ENCODE assay signal across 29 cellular contexts in the genomic region with DNA sequence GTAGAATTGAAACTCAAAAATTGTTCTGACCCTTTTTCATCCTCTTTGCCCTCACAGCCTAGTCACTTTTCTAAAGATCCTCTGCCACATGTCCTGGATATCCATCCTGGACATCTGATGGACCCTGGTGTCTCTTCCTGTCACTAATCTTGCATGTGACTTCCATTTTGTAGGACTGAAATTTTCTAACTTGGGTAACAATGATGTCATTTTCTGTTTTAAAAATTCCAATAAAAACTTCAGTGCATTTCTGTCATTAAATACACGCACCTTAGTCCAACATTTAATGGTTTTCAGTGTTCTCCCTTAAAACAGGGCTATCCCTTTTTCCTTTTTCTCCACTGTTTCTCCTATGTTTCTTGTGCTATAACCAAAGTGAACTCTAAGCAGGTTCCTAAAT.
DNase-seq lines count a peak whose midpoint lies in the region; FAIRE-seq and TF ChIP-seq lines count a peak whose summit lies in the region.
"Had no signal": no experiment of that assay in that cellular context is flagged by ENCODE, and none has a peak within 500 bp of the region (broad histone marks: within the 10 kb centered on the region; RNA-seq: fewer than 3 reads in every experiment).

No MANE protein-coding gene starts in this region.

- H2BK120ac ChIP-seq in mesendoderm (ENCODE audit: low read depth, low read length) = peak overlapping the region; percentile 21

- no peaks in the 10 kb centered on the region for H3K36me3 ChIP-seq in cardiac muscle cell
- H3K36me3 ChIP-seq in HEK293 (ENCODE audit: control insufficient read depth in 2 of 2, insufficient read depth in 1 of 2, low read length in 2 of 2) = no peaks in the 10 kb centered on the region
- H3K36me3 ChIP-seq in astrocyte (ENCODE audit: insufficient read depth, low read length) = no peaks in the 10 kb centered on the region
- H3K36me3 ChIP-seq in mesendoderm (ENCODE audit: control insufficient read depth, insufficient read depth, low read length) = no peaks in the 10 kb centered on the region
- H3K36me3 ChIP-seq: BE2C, BLaER1 had no signal

- peak overlapping the region; percentile 75 for H3K23ac ChIP-seq in mesendoderm (ENCODE audit: low read length)

- H2AK5ac ChIP-seq in mesendoderm (ENCODE audit: low read length) = no peak overlapping the region

- no peak overlapping the region for H3K4ac ChIP-seq in mesendoderm (ENCODE audit: low read depth, low read length)

- no peak for DNase-seq in cardiac muscle cell (ENCODE audit: low read depth in 1 of 2, low spot score in 1 of 2)
- no peak for DNase-seq in cardiac septum (ENCODE audit: low spot score)
- no peak for DNase-seq in astrocyte (ENCODE audit: low read depth)
- no peak for DNase-seq in mesendoderm
- DNase-seq in nucleus accumbens (lab: John Stamatoyannopoulos, UW) = no peak
- DNase-seq in Ammon's horn (ENCODE audit: low spot score) = no peak
- no peak for DNase-seq in NCI-H510A (lab: John Stamatoyannopoulos, UW)
- DNase-seq: AML-193; BE2C; C1 segment of cervical spinal cord; CD4-positive, alpha-beta memory T cell; CD4-positive, CD25-positive, alpha-beta regulatory T cell; CD8-positive, alpha-beta memory T cell; COR-L47; DMS 273 treated with DMSO at 0.1 percent for 48 hours; DMS153; DMS53; DMS79; DND-41; EL; GDM1 had no signal

- H3K27me3 ChIP-seq in cardiac muscle cell = no peaks in the 10 kb centered on the region
- no peaks in the 10 kb centered on the region for H3K27me3 ChIP-seq in astrocyte (ENCODE audit: insufficient read depth, low read length)
- H3K27me3 ChIP-seq in mesendoderm (ENCODE audit: insufficient read depth, low read length, poor library complexity) = no peaks in the 10 kb centered on the region
- H3K27me3 ChIP-seq: BE2C, BLaER1 had no signal

- no peak overlapping the region for H3K9ac ChIP-seq in astrocyte (ENCODE audit: low read length)
- H3K9ac ChIP-seq in mesendoderm (ENCODE audit: low read length) = no peak overlapping the region
- H3K9ac ChIP-seq: BLaER1 had no signal

- no peaks in the 10 kb centered on the region for H4K20me1 ChIP-seq in astrocyte (ENCODE audit: insufficient read depth, low read length)
- H4K20me1 ChIP-seq: BLaER1 had no signal

- H3K18ac ChIP-seq in mesendoderm (ENCODE audit: low read length) = no peak overlapping the region

- POLR2A ChIA-PET in HEK293 (lab: Yijun Ruan, JAX) = no interaction called here

- no peak overlapping the region for H3K4me2 ChIP-seq in astrocyte (ENCODE audit: low read length)
- H3K4me2 ChIP-seq in mesendoderm (ENCODE audit: low read length) = no peak overlapping the region
- H3K4me2 ChIP-seq: BLaER1 had no signal

- WGBS in mesendoderm (ENCODE audit: extremely low coverage, insufficient coverage, low lambda C conversion rate) = no CpG with 5 or more reads among the region's 1 CpG

- intact Hi-C loops in cardiac septum (cut with DNase I) = no loop called here

- no peak overlapping the region for H4K5ac ChIP-seq in mesendoderm (ENCODE audit: low read length)

- no peaks in the 10 kb centered on the region for H3K27me3 Mint-ChIP-seq in astrocyte (ENCODE audit: low read depth, unreplicated experiment)
- H3K27me3 Mint-ChIP-seq: CD4-positive, alpha-beta memory T cell; CD8-positive, alpha-beta memory T cell had no signal

- no peak overlapping the region for H3K27ac Mint-ChIP-seq in astrocyte (ENCODE audit: unreplicated experiment)
- H3K27ac Mint-ChIP-seq: CD14-positive monocyte; CD4-positive, alpha-beta memory T cell; CD4-positive, CD25-positive, alpha-beta regulatory T cell; CD8-positive, alpha-beta memory T cell had no signal

- H4K8ac ChIP-seq in mesendoderm (ENCODE audit: low read depth, low read length) = no peak overlapping the region

- no peaks in the 10 kb centered on the region for H3K9me3 Mint-ChIP-seq in astrocyte (ENCODE audit: unreplicated experiment)

- no peak overlapping the region for H3K4me3 ChIP-seq in cardiac muscle cell
- no peak overlapping the region for H3K4me3 ChIP-seq in HEK293 (ENCODE audit: low read depth, low read length)
- no peak overlapping the region for H3K4me3 ChIP-seq in astrocyte (ENCODE audit: insufficient read depth, low read depth, low read length)
- no peak overlapping the region for H3K4me3 ChIP-seq in mesendoderm (ENCODE audit: low read length)
- H3K4me3 ChIP-seq: A549, BLaER1, GM12878 had no signal

- H2AFZ ChIP-seq in astrocyte (ENCODE audit: low read depth, low read length) = no peak overlapping the region

- H2BK15ac ChIP-seq in mesendoderm (replicated peaks; ENCODE audit: low read depth) = peak overlapping the region; percentile 3

- H3K79me1 ChIP-seq in mesendoderm (ENCODE audit: low read length) = no peaks in the 10 kb centered on the region

- peaks cover 23% of the 10 kb centered on the region for H3K4me1 Mint-ChIP-seq in astrocyte (ENCODE audit: low read depth, unreplicated experiment)
- H3K4me1 Mint-ChIP-seq: CD14-positive monocyte; CD4-positive, alpha-beta memory T cell; CD4-positive, CD25-positive, alpha-beta regulatory T cell; CD8-positive, alpha-beta memory T cell had no signal

- no peak for TF ChIP-seq CTCF in cardiac muscle cell (IDR thresholded peaks at IDR 0.05; ENCODE audit: low read depth, low read length)
- TF ChIP-seq CTCF in HEK293 (tag by site-specific recombination; IDR thresholded peaks at IDR 0.05) = no peak
- no peak for TF ChIP-seq CTCF in astrocyte (IDR thresholded peaks at IDR 0.05; ENCODE audit: insufficient read depth, low read depth, low read length)

- H3K56ac ChIP-seq in mesendoderm (ENCODE audit: low read length) = no peak overlapping the region

- H3K9me3 ChIP-seq in cardiac muscle cell (ENCODE audit: low read depth) = no peaks in the 10 kb centered on the region
- no peaks in the 10 kb centered on the region for H3K9me3 ChIP-seq in HEK293 (ENCODE audit: control insufficient read depth, insufficient read depth, low read depth, low read length)
- no peaks in the 10 kb centered on the region for H3K9me3 ChIP-seq in astrocyte (ENCODE audit: insufficient read depth, low read depth, low read length)
- H3K9me3 ChIP-seq: BE2C, BLaER1 had no signal

- peaks cover 11% of the 10 kb centered on the region for H3K4me1 ChIP-seq in cardiac muscle cell (ENCODE audit: low read depth)
- H3K4me1 ChIP-seq in HEK293 (ENCODE audit: control insufficient read depth, insufficient read depth, low read length) = no peaks in the 10 kb centered on the region
- H3K4me1 ChIP-seq in astrocyte (ENCODE audit: insufficient read depth, low read length) = no peaks in the 10 kb centered on the region
- peaks cover 7% of the 10 kb centered on the region for H3K4me1 ChIP-seq in mesendoderm (ENCODE audit: control insufficient read depth, low read depth, low read length)
- H3K4me1 ChIP-seq: BE2C, BLaER1 had no signal

- CTCF ChIA-PET in HEK293 (lab: Yijun Ruan, JAX) = no interaction called here

- H3K79me2 ChIP-seq in astrocyte (ENCODE audit: insufficient read depth, low read length) (no peaks in the 10 kb centered on the region), mesendoderm (ENCODE audit: control insufficient read depth, insufficient read depth, low read length) (no peaks in the 10 kb centered on the region)

- FAIRE-seq in astrocyte (lab: Jason Lieb, UNC) = peak; percentile 39
- FAIRE-seq: A549, GM12878, GM12892, GM18507 had no signal

- peak overlapping the region; percentile 71 for H3K27ac ChIP-seq in cardiac muscle cell
- no peak overlapping the region for H3K27ac ChIP-seq in HEK293 (ENCODE audit: extremely low read depth, low read depth, low read length)
- no peak overlapping the region for H3K27ac ChIP-seq in astrocyte (ENCODE audit: low read depth, low read length)
- H3K27ac ChIP-seq in mesendoderm (ENCODE audit: low read depth, low read length) = no peak overlapping the region
- H3K27ac ChIP-seq: 22Rv1, A549, BLaER1 had no signal

- H2BK5ac ChIP-seq in mesendoderm (ENCODE audit: low read length) = no peak overlapping the region

- H3K36me3 Mint-ChIP-seq in astrocyte (ENCODE audit: low read depth, unreplicated experiment) = no peaks in the 10 kb centered on the region
- H3K36me3 Mint-ChIP-seq: CD14-positive monocyte; CD4-positive, alpha-beta memory T cell; CD4-positive, CD25-positive, alpha-beta regulatory T cell; CD8-positive, alpha-beta memory T cell had no signal

- no peak overlapping the region for H3K4me3 Mint-ChIP-seq in astrocyte (ENCODE audit: unreplicated experiment)
- H3K4me3 Mint-ChIP-seq: CD14-positive monocyte; CD4-positive, alpha-beta memory T cell; CD8-positive, alpha-beta memory T cell had no signal

TF ChIP-seq in HEK293, 187 proteins besides CTCF, POLR2A, EP300 and RAD21:
- no peak for TF ChIP-seq ZBTB20 (tag by site-specific recombination; IDR thresholded peaks at IDR 0.05)
- TF ChIP-seq, protein P1, sequence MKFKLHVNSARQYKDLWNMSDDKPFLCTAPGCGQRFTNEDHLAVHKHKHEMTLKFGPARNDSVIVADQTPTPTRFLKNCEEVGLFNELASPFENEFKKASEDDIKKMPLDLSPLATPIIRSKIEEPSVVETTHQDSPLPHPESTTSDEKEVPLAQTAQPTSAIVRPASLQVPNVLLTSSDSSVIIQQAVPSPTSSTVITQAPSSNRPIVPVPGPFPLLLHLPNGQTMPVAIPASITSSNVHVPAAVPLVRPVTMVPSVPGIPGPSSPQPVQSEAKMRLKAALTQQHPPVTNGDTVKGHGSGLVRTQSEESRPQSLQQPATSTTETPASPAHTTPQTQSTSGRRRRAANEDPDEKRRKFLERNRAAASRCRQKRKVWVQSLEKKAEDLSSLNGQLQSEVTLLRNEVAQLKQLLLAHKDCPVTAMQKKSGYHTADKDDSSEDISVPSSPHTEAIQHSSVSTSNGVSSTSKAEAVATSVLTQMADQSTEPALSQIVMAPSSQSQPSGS (tag by site-specific recombination; IDR thresholded peaks at IDR 0.05; ENCODE audit: low read depth) = peak; percentile 51; the same call in 1 of the 2 replicates
